8 cellular contexts compared by ENCODE assay signal in genomic region chr15:74937602-74938371, GRCh38. TPM values are rescaled to one million over a fixed set of nuclear protein-coding genes. Genes with fewer than 3 reads are reported as not detected.
DNase-seq lines count a peak whose midpoint lies in the region; ATAC-seq and TF ChIP-seq lines count a peak whose summit lies in the region.

Gene COX5A (minus strand): TSS chr15:74938073. CDS start chr15:74938014, 59 bp downstream.

- peak within 1 kb of the TSS; percentile 95 for H3K9ac ChIP-seq in HUES64 (ENCODE audit: low read depth, low read length)
- peak within 1 kb of the TSS; percentile 98 for H3K9ac ChIP-seq in OCI-LY1 (ENCODE audit: low read length)

- no peaks in the 10 kb centered on the region for H3K9me2 ChIP-seq in OCI-LY1 (ENCODE audit: low read depth, low read length)

- H3K27ac ChIP-seq in HUES64 (ENCODE audit: low read depth, low read length) (peak within 1 kb of the TSS; percentile 98), OCI-LY1 (ENCODE audit: low read depth, low read length, poor library complexity, severe bottlenecking) (peak within 1 kb of the TSS; percentile 76)

- peak; percentile 88 for ATAC-seq in GM21515 (IDR thresholded peaks at IDR 0.05; ENCODE audit: unreplicated experiment)

- TF ChIP-seq CTCF in OCI-LY1 (IDR thresholded peaks at IDR 0.05; ENCODE audit: low read length) = peak; percentile 20; the same call in 1 of the 2 replicates

- peaks cover 6% of the 10 kb centered on the region; the same call in 1 of the 2 replicates for H3K36me3 ChIP-seq in HUES64 (ENCODE audit: insufficient read depth, low read length)
- peaks cover 20% of the 10 kb centered on the region; the same call in 1 of the 2 replicates for H3K36me3 ChIP-seq in OCI-LY1 (ENCODE audit: insufficient read depth, low read length)

- in situ Hi-C loops in endometrial microvascular endothelial cells (cut with HindIII; ENCODE audit: inconsistent ontology term, low pct_unique_long_range_greater_than_20kb, low sequenced_read_pairs) = no loop called here

- no peaks in the 10 kb centered on the region for H3K4me1 ChIP-seq in HUES64 (ENCODE audit: insufficient read depth, low read length)
- peaks cover 27% of the 10 kb centered on the region for H3K4me1 ChIP-seq in OCI-LY1 (ENCODE audit: insufficient read depth, low read length, severe bottlenecking)

- H3K4me3 ChIP-seq in HUES64 (ENCODE audit: low read length) = peak within 1 kb of the TSS; percentile 83
- H3K4me3 ChIP-seq in OCI-LY1 (ENCODE audit: low read depth, low read length, poor library complexity, severe bottlenecking) = peak within 1 kb of the TSS; percentile 84

- H3K4me2 ChIP-seq in OCI-LY1 (ENCODE audit: low read length) = peak within 1 kb of the TSS; percentile 84

- H3K27me3 ChIP-seq in HUES64 (ENCODE audit: insufficient read depth, low read length) (no peaks in the 10 kb centered on the region), OCI-LY1 (ENCODE audit: insufficient read depth, low read length) (no peaks in the 10 kb centered on the region)

- H3K9me3 ChIP-seq in HUES64 (ENCODE audit: insufficient read depth, low read depth, low read length) (no peaks in the 10 kb centered on the region), OCI-LY1 (ENCODE audit: low read length) (no peaks in the 10 kb centered on the region)

- peaks cover 49% of the 10 kb centered on the region for H3K79me2 ChIP-seq in OCI-LY1 (ENCODE audit: insufficient read depth, low read length)

- no peaks in the 10 kb centered on the region for H3F3A ChIP-seq in OCI-LY1 (ENCODE audit: insufficient read depth, low read length)

- no peaks in the 10 kb centered on the region for H4K20me1 ChIP-seq in OCI-LY1 (ENCODE audit: insufficient read depth, low read length)

- 0 out of 2 replicates have a peak within 1 kb of the TSS, but pooled peaks have one; percentile 71 for H2AFZ ChIP-seq in OCI-LY1 (ENCODE audit: low read length)

- peak; percentile 98 for DNase-seq in D341Med (ENCODE audit: low spot score)
- DNase-seq in activated CD8-positive, alpha-beta memory T cell treated with anti-CD3 and anti-CD28 coated beads, Interleukin-2, amount 50 U/mL, for 4 hours = peak; percentile 90
- peak; percentile 93 for DNase-seq in midbrain (lab: John Stamatoyannopoulos, UW)
- DNase-seq in stimulated activated CD8-positive, alpha-beta memory T cell treated with anti-CD3 and anti-CD28 coated beads, Interleukin-15, amount 100 ng/mL, for 48 hours (ENCODE audit: low read depth in 2 of 2) = peak; percentile 87 to 92

- under 1% methylated on average over 84 of the region's 84 CpGs for WGBS in HUES64

RNA-seq across cellular contexts. Expression of gene COX5A, which starts in this region (rescaled TPM):
- polyA plus RNA-seq in HUES64 (2013, experiment 1 of 2) = 327 TPM
- polyA plus RNA-seq in HUES64 (2013, experiment 2 of 2) = 346 TPM
- 116 TPM for total RNA-seq in endometrial microvascular endothelial cells (ENCODE audit: inconsistent ontology term)

Comparison
In these comparisons a context has a peak if more than half of its experiments do, and no peak if none do; other contexts are left out.
1. Peak in every context shown above with its lines: DNase-seq, ATAC-seq, H3K4me3 ChIP-seq and H3K27ac ChIP-seq.